ENCODE assay signal across 18 cellular contexts in genomic region chr15:62873203-62873602, GRCh38.
"Had no signal": no experiment of that assay in that cellular context is flagged by ENCODE, and none has a peak within 500 bp of the region (broad histone marks: within the 10 kb centered on the region; RNA-seq: fewer than 3 reads in every experiment).

No MANE protein-coding gene starts in this region.

- H3K36me3 Mint-ChIP-seq: activated CD4-positive, alpha-beta memory T cell treated with anti-CD3 and anti-CD28 coated beads for 36 hours; activated naive CD8-positive, alpha-beta T cell treated with anti-CD3 and anti-CD28 coated beads, Interleukin-2, amount 10 ng/mL, durations not matched to agents 7 days and 5 days; brain had no signal

- H3K4me3 Mint-ChIP-seq: activated CD4-positive, alpha-beta memory T cell treated with anti-CD3 and anti-CD28 coated beads for 36 hours; activated naive CD8-positive, alpha-beta T cell treated with anti-CD3 and anti-CD28 coated beads, Interleukin-2, amount 10 ng/mL, durations not matched to agents 7 days and 5 days; activated T-helper 1 cell treated with anti-CD3 and anti-CD28 coated beads, Interleukin-12 subunit alpha, Interleukin-12 subunit beta, Interleukin-2, Interleukin-4 antibody, amounts not matched to agents 30 ng/mL and 10 ng/mL and 1 ng/mL, durations not matched to agents 14 hours and 24 hours and 36 hours; brain; nephron had no signal

- H3K9me3 Mint-ChIP-seq: activated naive CD8-positive, alpha-beta T cell treated with anti-CD3 and anti-CD28 coated beads, Interleukin-2, amount 10 ng/mL, durations not matched to agents 7 days and 5 days; activated T-helper 1 cell treated with anti-CD3 and anti-CD28 coated beads, Interleukin-12 subunit alpha, Interleukin-12 subunit beta, Interleukin-2, Interleukin-4 antibody, amounts not matched to agents 30 ng/mL and 10 ng/mL and 1 ng/mL, durations not matched to agents 14 hours and 24 hours and 36 hours had no signal

- H3K27ac Mint-ChIP-seq: activated CD4-positive, alpha-beta memory T cell treated with anti-CD3 and anti-CD28 coated beads for 36 hours; activated naive CD8-positive, alpha-beta T cell treated with anti-CD3 and anti-CD28 coated beads, Interleukin-2, amount 10 ng/mL, durations not matched to agents 7 days and 5 days; activated T-helper 1 cell treated with anti-CD3 and anti-CD28 coated beads, Interleukin-12 subunit alpha, Interleukin-12 subunit beta, Interleukin-2, Interleukin-4 antibody, amounts not matched to agents 30 ng/mL and 10 ng/mL and 1 ng/mL, durations not matched to agents 14 hours and 24 hours and 36 hours; nephron had no signal

- H3K27ac ChIP-seq: dorsolateral prefrontal cortex, testis had no signal

- H3K4me1 Mint-ChIP-seq: activated naive CD8-positive, alpha-beta T cell treated with anti-CD3 and anti-CD28 coated beads, Interleukin-2, amount 10 ng/mL, durations not matched to agents 7 days and 5 days had no signal

- H3K9me3 ChIP-seq: testis had no signal

- H3K36me3 ChIP-seq: heart left ventricle had no signal

- H3K4me3 ChIP-seq: dorsolateral prefrontal cortex, heart left ventricle, testis had no signal

- H3K27me3 ChIP-seq: dorsolateral prefrontal cortex, heart left ventricle, testis had no signal

- FAIRE-seq: colon, frontal cortex had no signal

- H3K4me1 ChIP-seq: testis had no signal

- DNase-seq: activated CD4-positive, alpha-beta memory T cell treated with anti-CD3 and anti-CD28 coated beads for 36 hours; activated CD4-positive, alpha-beta T cell treated with anti-CD3 and anti-CD28 coated beads for 4 hours; activated naive CD8-positive, alpha-beta T cell treated with anti-CD3 and anti-CD28 coated beads, Interleukin-2, amount 10 ng/mL, durations not matched to agents 7 days and 5 days; activated T-cell treated with anti-CD3 and anti-CD28 coated beads for 4 hours; central memory CD4-positive, alpha-beta T cell; dorsolateral prefrontal cortex; heart left ventricle; kidney glomerular epithelial cell; left ventricle myocardium superior; nucleus accumbens; retina; stimulated activated naive CD8-positive, alpha-beta T cell treated with anti-CD3 and anti-CD28 coated beads, Interleukin-15, Interleukin-2, amounts not matched to agents 100 U/mL and 50 U/mL, for 24 hours; testis had no signal

- H3K27me3 Mint-ChIP-seq: activated naive CD8-positive, alpha-beta T cell treated with anti-CD3 and anti-CD28 coated beads, Interleukin-2, amount 10 ng/mL, durations not matched to agents 7 days and 5 days; brain had no signal
